ENCODE assay signal across 8 cellular contexts in genomic region chr12:30796891-30797371, GRCh38. TPM values are rescaled to one million over a fixed set of nuclear protein-coding genes. Genes with fewer than 3 reads are reported as not detected.
DNase-seq lines count a peak whose midpoint lies in the region; ATAC-seq, FAIRE-seq and TF ChIP-seq lines count a peak whose summit lies in the region.

No MANE protein-coding gene starts in this region.

- no TSS peak for BruUV-seq in Caco-2 (replicated peaks; lab: Mats Ljungman, UMichigan)

- H3K4me1 Mint-ChIP-seq in Caco-2 (ENCODE audit: low read depth, unreplicated experiment): peaks cover 15% of the 10 kb centered on the region

- H3K27me3 ChIP-seq in Caco-2 (replicated peaks; ENCODE audit: control insufficient read depth, insufficient read depth, low read length): no peaks in the 10 kb centered on the region
- no peaks in the 10 kb centered on the region for H3K27me3 ChIP-seq in MG63
- peaks cover 18% of the 10 kb centered on the region for H3K27me3 ChIP-seq in colonic mucosa
- peaks cover 17% of the 10 kb centered on the region for H3K27me3 ChIP-seq in mucosa of stomach (ENCODE audit: control insufficient read depth, insufficient read depth, low read length)
- peaks cover 2% of the 10 kb centered on the region in 2 donors for H3K27me3 ChIP-seq in small intestine (ENCODE audit: control insufficient read depth in 2 of 2, insufficient read depth in 2 of 2, low read length in 2 of 2)

- H3K27ac ChIP-seq in colonic mucosa: no peak overlapping the region
- H3K27ac ChIP-seq in small intestine (ENCODE audit: low read depth in 1 of 2, low read length in 1 of 2): no peak overlapping the region

- H3K4me3 Mint-ChIP-seq in Caco-2 (ENCODE audit: unreplicated experiment): peak overlapping the region; percentile 80

- intact Hi-C loops in Caco-2 (cut with micrococcal nuclease; ENCODE audit: unreplicated experiment) (loop anchor here (1.0 to 10.0 kb wide), 4 partner anchors 34 to 292 kb away; partner anchors contain the start of gene IPO8), colonic mucosa (cut with DNase I) (no loop called here)

- in situ Hi-C loops in GM13977 (cut with MboI; ENCODE audit: low pct_unique_long_range_greater_than_20kb, low sequenced_read_pairs, unreplicated experiment): no loop called here

- ATAC-seq in HG03460 (IDR thresholded peaks at IDR 0.05; ENCODE audit: unreplicated experiment): no peak

- peaks cover 22% of the 10 kb centered on the region for H3K4me1 ChIP-seq in Caco-2
- no peaks in the 10 kb centered on the region for H3K4me1 ChIP-seq in colonic mucosa
- peaks cover 19% of the 10 kb centered on the region for H3K4me1 ChIP-seq in mucosa of stomach (ENCODE audit: control insufficient read depth, insufficient read depth, low read length)
- no peaks in the 10 kb centered on the region for H3K4me1 ChIP-seq in small intestine (ENCODE audit: control insufficient read depth in 2 of 2, insufficient read depth in 1 of 2, low read depth in 1 of 2, low read length in 1 of 2)

- H3K4me3 ChIP-seq in Caco-2 (ENCODE audit: low read depth, low read length): peak overlapping the region; percentile 75
- peak overlapping the region; percentile 53 for H3K4me3 ChIP-seq in MG63
- peak overlapping the region; percentile 46 for H3K4me3 ChIP-seq in colonic mucosa
- no peak overlapping the region for H3K4me3 ChIP-seq in mucosa of stomach (ENCODE audit: low read length)
- H3K4me3 ChIP-seq in small intestine (ENCODE audit: low read depth in 1 of 2, low read length in 2 of 2): no peak overlapping the region

- peaks cover 3% of the 10 kb centered on the region for H3K27me3 Mint-ChIP-seq in Caco-2 (ENCODE audit: insufficient read depth, unreplicated experiment)

- no peak for FAIRE-seq in small intestine (lab: Jason Lieb, UNC)

- no peaks in the 10 kb centered on the region for H3K36me3 Mint-ChIP-seq in Caco-2 (ENCODE audit: insufficient read depth, unreplicated experiment)

- CTCF ChIA-PET in Caco-2 (lab: Charles Lee): interaction anchor here (0.6 to 1.9 kb wide), 4 partner anchors 42 to 479 kb away, joined by 3 to 21 read pairs (median 6); partner anchors contain the start of genes CAPRIN2 and IPO8

- 16 to 20% (median 18%) methylated on average over 22 of the region's 22 CpGs for WGBS in small intestine, 3 donors

- no peak overlapping the region for H3K9ac ChIP-seq in colonic mucosa (ENCODE audit: low read depth in 2 of 2, low read length in 2 of 2)
- peak overlapping the region; percentile 45 for H3K9ac ChIP-seq in mucosa of stomach (ENCODE audit: low read length)

- H3K27ac Mint-ChIP-seq in Caco-2 (ENCODE audit: unreplicated experiment): no peak overlapping the region

- TF ChIP-seq CTCF in Caco-2 (IDR thresholded peaks at IDR 0.05; ENCODE audit: insufficient read depth in 1 of 2, low read depth in 1 of 2, low read length in 1 of 2, severe bottlenecking in 1 of 2, unreplicated experiment in 1 of 2) (no peak), colonic mucosa (IDR thresholded peaks at IDR 0.05) (no peak), GM13977 (IDR thresholded peaks at IDR 0.05; ENCODE audit: extremely low read depth, insufficient read depth, missing control alignments) (no peak)

- no peaks in the 10 kb centered on the region for H3K36me3 ChIP-seq in Caco-2 (ENCODE audit: control insufficient read depth, insufficient read depth, low read length)
- no peaks in the 10 kb centered on the region for H3K36me3 ChIP-seq in MG63
- no peaks in the 10 kb centered on the region for H3K36me3 ChIP-seq in colonic mucosa
- no peaks in the 10 kb centered on the region for H3K36me3 ChIP-seq in mucosa of stomach (ENCODE audit: control insufficient read depth, insufficient read depth, low read length)
- H3K36me3 ChIP-seq in small intestine (ENCODE audit: control insufficient read depth in 2 of 2, insufficient read depth in 2 of 2, low read length in 2 of 2): no peaks in the 10 kb centered on the region

- POLR2A ChIA-PET in Caco-2 (lab: Charles Lee): no interaction called here

- DNase-seq in Caco-2: peak; percentile 44 to 47
- DNase-seq in MG63: no peak
- DNase-seq in colonic mucosa: no peak
- DNase-seq in GM13977 (ENCODE audit: low spot score): no peak
- DNase-seq in NOMO-1 treated with DMSO at 0.1 percent for 48 hours (lab: John Stamatoyannopoulos, UW; ENCODE audit: unreplicated experiment): no peak
- DNase-seq in small intestine: no peak

- no peaks in the 10 kb centered on the region for H3K9me3 Mint-ChIP-seq in Caco-2 (ENCODE audit: unreplicated experiment)

- H3K9me3 ChIP-seq in Caco-2 (no peaks in the 10 kb centered on the region), MG63 (no peaks in the 10 kb centered on the region), colonic mucosa (no peaks in the 10 kb centered on the region), mucosa of stomach (ENCODE audit: control insufficient read depth, low read length) (no peaks in the 10 kb centered on the region), small intestine (ENCODE audit: control insufficient read depth, low read depth) (no peaks in the 10 kb centered on the region)

RNA-seq across cellular contexts. Expression of gene CAPRIN2, which starts 42.2 kb away (rescaled TPM):
- total RNA-seq in Caco-2 (2022): 19.6 and 21.7 TPM in 2 replicates
- total RNA-seq in MG63 (2014; rRNA removed; shearing (Covaris generic); ENCODE audit: low replicate concordance): 8.0 and 14.2 TPM in 2 replicates
- 1 to 10 TPM; 6.1 to 8.2 TPM for total RNA-seq in colonic mucosa
- polyA plus RNA-seq in small intestine: 1 to 10 TPM; 6.0 to 9.8 (median 7.8) TPM

Comparison
In these comparisons a context has a peak if more than half of its experiments do, and no peak if none do; other contexts are left out.
1. DNase-seq: peak in Caco-2 (2 of 2); none in MG63 (single experiment), colonic mucosa (single experiment), GM13977 (single experiment), NOMO-1 treated with DMSO at 0.1 percent for 48 hours (single experiment) and small intestine (single experiment).
2. H3K4me3 ChIP-seq: peak in Caco-2 (single experiment), MG63 (single experiment) and colonic mucosa (single experiment); none in mucosa of stomach (single experiment) and small intestine (0 of 2).